In genomic region chr15:48559270-48559669, GRCh38 we compare ENCODE assay signal across 11 cellular contexts.
DNase-seq lines count a peak whose midpoint lies in the region; ATAC-seq and TF ChIP-seq lines count a peak whose summit lies in the region.
"Had no signal": no experiment of that assay in that cellular context is flagged by ENCODE, and none has a peak within 500 bp of the region (broad histone marks: within the 10 kb centered on the region; RNA-seq: fewer than 3 reads in every experiment).

No MANE protein-coding gene starts in this region.

- H3K9me3 ChIP-seq in left ventricle myocardium inferior (replicated peaks) (no peaks in the 10 kb centered on the region), neural progenitor cell (ENCODE audit: low read depth) (no peaks in the 10 kb centered on the region), MM.1S (replicated peaks; ENCODE audit: insufficient read depth, low read length) (no peaks in the 10 kb centered on the region)

- H4K20me1 ChIP-seq in neural progenitor cell (ENCODE audit: low read depth) (peaks cover 6% of the 10 kb centered on the region), MM.1S (ENCODE audit: insufficient read depth, low read length) (no peaks in the 10 kb centered on the region)

- no peak for ATAC-seq in Right ventricle myocardium inferior
- no peak for ATAC-seq in HG03378 (IDR thresholded peaks at IDR 0.05; ENCODE audit: unreplicated experiment)
- ATAC-seq: activated CD8-positive, alpha-beta T cell treated with anti-CD3 and anti-CD28 coated beads for 36 hours had no signal

- H3K27ac ChIP-seq in left ventricle myocardium inferior (replicated peaks): peak overlapping the region; percentile 57
- no peak overlapping the region for H3K27ac ChIP-seq in neural progenitor cell
- H3K27ac ChIP-seq in MM.1S (ENCODE audit: low read length): no peak overlapping the region

- DNase-seq in left ventricle myocardium inferior (peak; percentile 17), Right ventricle myocardium inferior (ENCODE audit: missing footprints) (no peak), fibroblast of peridontal ligament (ENCODE audit: extremely low read depth) (peak; percentile 90), neural progenitor cell (ENCODE audit: low spot score) (peak; percentile 42), putamen (ENCODE audit: low spot score) (no peak), SW 1271 (lab: John Stamatoyannopoulos, UW) (no peak), MM.1S (no peak)
- DNase-seq: activated CD8-positive, alpha-beta T cell treated with anti-CD3 and anti-CD28 coated beads for 36 hours; NCI-H1417 treated with DMSO at 0.1 percent for 48 hours; RPMI8226 had no signal

- peaks cover 56% of the 10 kb centered on the region for H3K4me1 ChIP-seq in left ventricle myocardium inferior
- peaks cover 40% of the 10 kb centered on the region for H3K4me1 ChIP-seq in neural progenitor cell
- no peaks in the 10 kb centered on the region for H3K4me1 ChIP-seq in MM.1S (ENCODE audit: low read length)

- H3K4me1 Mint-ChIP-seq in neural progenitor cell: peaks cover 11% of the 10 kb centered on the region

- no peaks in the 10 kb centered on the region for H3K27me3 Mint-ChIP-seq in neural progenitor cell (ENCODE audit: insufficient read depth, low read depth)

- no peak overlapping the region for H3K27ac Mint-ChIP-seq in neural progenitor cell
- H3K27ac Mint-ChIP-seq: activated CD8-positive, alpha-beta T cell treated with anti-CD3 and anti-CD28 coated beads for 36 hours had no signal

- no peaks in the 10 kb centered on the region for H3K9me3 Mint-ChIP-seq in neural progenitor cell
- H3K9me3 Mint-ChIP-seq: activated CD8-positive, alpha-beta T cell treated with anti-CD3 and anti-CD28 coated beads for 36 hours had no signal

- no peak overlapping the region for H3K4me3 Mint-ChIP-seq in neural progenitor cell
- H3K4me3 Mint-ChIP-seq: activated CD8-positive, alpha-beta T cell treated with anti-CD3 and anti-CD28 coated beads for 36 hours had no signal

- H3K36me3 ChIP-seq in left ventricle myocardium inferior (no peaks in the 10 kb centered on the region), neural progenitor cell (no peaks in the 10 kb centered on the region), MM.1S (replicated peaks; ENCODE audit: insufficient read depth, low read length) (no peaks in the 10 kb centered on the region)

- no peaks in the 10 kb centered on the region for H3K36me3 Mint-ChIP-seq in neural progenitor cell

- no peaks in the 10 kb centered on the region for H3K9me2 ChIP-seq in MM.1S (replicated peaks; ENCODE audit: insufficient read depth, low read length)

- H3K79me2 ChIP-seq in neural progenitor cell (ENCODE audit: low read depth) (no peaks in the 10 kb centered on the region), MM.1S (ENCODE audit: low read length) (no peaks in the 10 kb centered on the region)

- peaks cover 5% of the 10 kb centered on the region for H3F3A ChIP-seq in neural progenitor cell (ENCODE audit: low read depth)
- H3F3A ChIP-seq in MM.1S (ENCODE audit: insufficient read depth, low read length): no peaks in the 10 kb centered on the region

- H3K27me3 ChIP-seq in left ventricle myocardium inferior (ENCODE audit: low read depth) (no peaks in the 10 kb centered on the region), neural progenitor cell (no peaks in the 10 kb centered on the region), MM.1S (replicated peaks; ENCODE audit: insufficient read depth, low read length) (no peaks in the 10 kb centered on the region)

- intact Hi-C loops in left ventricle myocardium inferior (cut with micrococcal nuclease) (no loop called here), Right ventricle myocardium inferior (cut with DNase I) (no loop called here)

- H3K4me3 ChIP-seq in left ventricle myocardium inferior: no peak overlapping the region
- no peak overlapping the region for H3K4me3 ChIP-seq in neural progenitor cell
- H3K4me3 ChIP-seq in MM.1S (ENCODE audit: low read length): no peak overlapping the region

- TF ChIP-seq CTCF in left ventricle myocardium inferior (IDR thresholded peaks at IDR 0.05; ENCODE audit: borderline replicate concordance) (no peak), neural progenitor cell (IDR thresholded peaks at IDR 0.05) (no peak), MM.1S (IDR thresholded peaks at IDR 0.05; ENCODE audit: low read length) (no peak)

- no peak overlapping the region for H3K9ac ChIP-seq in neural progenitor cell
- no peak overlapping the region for H3K9ac ChIP-seq in MM.1S (ENCODE audit: low read length)

- H3K4me2 ChIP-seq in neural progenitor cell: no peak overlapping the region
- no peak overlapping the region for H3K4me2 ChIP-seq in MM.1S (ENCODE audit: low read depth, low read length)

- H2AFZ ChIP-seq in neural progenitor cell (replicated peaks): no peak overlapping the region
- H2AFZ ChIP-seq in MM.1S (ENCODE audit: low read length): no peak overlapping the region

Comparison
In these comparisons a context has a peak if more than half of its experiments do, and no peak if none do; other contexts are left out.
1. DNase-seq: peak in left ventricle myocardium inferior (single experiment), fibroblast of peridontal ligament (single experiment) and neural progenitor cell (single experiment); none in Right ventricle myocardium inferior (single experiment), putamen (single experiment), SW 1271 (0 of 2) and MM.1S (single experiment).